20 cellular contexts compared by ENCODE assay signal in genomic region chr4:94927696-94928095, GRCh38.
"Had no signal": no experiment of that assay in that cellular context is flagged by ENCODE, and none has a peak within 500 bp of the region (broad histone marks: within the 10 kb centered on the region; RNA-seq: fewer than 3 reads in every experiment).

No MANE protein-coding gene starts in this region.

- H3K4me1 ChIP-seq: thyroid gland had no signal

- H3K27ac Mint-ChIP-seq: activated CD8-positive, alpha-beta T cell treated with anti-CD3 and anti-CD28 coated beads for 36 hours; activated naive CD8-positive, alpha-beta T cell treated with anti-CD3 and anti-CD28 coated beads for 36 hours; activated T-helper 17 cell treated with anti-CD3 and anti-CD28 coated beads, Interleukin-2, amount 50 U/mL, for 72 hours; immature natural killer cell; naive thymus-derived CD4-positive, alpha-beta T cell; T-helper 2 cell treated with Interferon-gamma antibody and Interleukin-4, amounts not matched to agents 5 μg/mL and 100 μg/mL, for 36 hours had no signal

- H3K27ac ChIP-seq: thyroid gland had no signal

- H3K4me3 ChIP-seq: thyroid gland had no signal

- H3K4me1 Mint-ChIP-seq: activated naive CD8-positive, alpha-beta T cell treated with anti-CD3 and anti-CD28 coated beads for 36 hours; activated T-helper 17 cell treated with anti-CD3 and anti-CD28 coated beads, Interleukin-2, amount 50 U/mL, for 72 hours; central memory CD8-positive, alpha-beta T cell; immature natural killer cell; naive thymus-derived CD4-positive, alpha-beta T cell had no signal

- H3K36me3 Mint-ChIP-seq: activated naive CD8-positive, alpha-beta T cell treated with anti-CD3 and anti-CD28 coated beads for 36 hours; immature natural killer cell; naive thymus-derived CD4-positive, alpha-beta T cell had no signal

- H3K27me3 Mint-ChIP-seq: activated CD8-positive, alpha-beta T cell treated with anti-CD3 and anti-CD28 coated beads for 36 hours; activated naive CD8-positive, alpha-beta T cell treated with anti-CD3 and anti-CD28 coated beads for 36 hours; activated T-helper 17 cell treated with anti-CD3 and anti-CD28 coated beads, Interleukin-2, amount 50 U/mL, for 72 hours; central memory CD8-positive, alpha-beta T cell had no signal

- H3K9me3 Mint-ChIP-seq: activated CD8-positive, alpha-beta T cell treated with anti-CD3 and anti-CD28 coated beads for 36 hours; activated naive CD8-positive, alpha-beta T cell treated with anti-CD3 and anti-CD28 coated beads for 36 hours; activated T-helper 17 cell treated with anti-CD3 and anti-CD28 coated beads, Interleukin-2, amount 50 U/mL, for 72 hours; naive thymus-derived CD4-positive, alpha-beta T cell; T-helper 2 cell treated with Interferon-gamma antibody and Interleukin-4, amounts not matched to agents 5 μg/mL and 100 μg/mL, for 36 hours had no signal

- H3K4me3 Mint-ChIP-seq: activated CD8-positive, alpha-beta T cell treated with anti-CD3 and anti-CD28 coated beads for 36 hours; activated naive CD8-positive, alpha-beta T cell treated with anti-CD3 and anti-CD28 coated beads for 36 hours; activated T-helper 17 cell treated with anti-CD3 and anti-CD28 coated beads, Interleukin-2, amount 50 U/mL, for 72 hours; central memory CD8-positive, alpha-beta T cell; immature natural killer cell; naive thymus-derived CD4-positive, alpha-beta T cell; T-helper 2 cell treated with Interferon-gamma antibody and Interleukin-4, amounts not matched to agents 5 μg/mL and 100 μg/mL, for 36 hours had no signal

- DNase-seq: activated CD4-positive, alpha-beta T cell treated with anti-CD3 and anti-CD28 coated beads for 48 hours; activated CD4-positive, CD25-positive, alpha-beta regulatory T cell; activated CD8-positive, alpha-beta T cell treated with anti-CD3 and anti-CD28 coated beads for 36 hours; activated naive CD4-positive, alpha-beta T cell; activated naive CD8-positive, alpha-beta T cell treated with anti-CD3 and anti-CD28 coated beads for 36 hours; activated T-cell treated with anti-CD3 and anti-CD28 coated beads, Interleukin-2, amount 50 U/mL, for 1 hour; amygdala; cortex of kidney; immature natural killer cell; kidney glomerular epithelial cell; left ventricle myocardium superior; naive thymus-derived CD4-positive, alpha-beta T cell; stimulated activated CD4-positive, alpha-beta T cell treated with anti-CD3 and anti-CD28 coated beads, Interleukin-1b, Interleukin-23, amount 100 ng/mL, for 48 hours; stimulated activated CD8-positive, alpha-beta memory T cell treated with anti-CD3 and anti-CD28 coated beads, Interleukin-4, amount 100 ng/mL, for 48 hours; stimulated activated naive CD4-positive, alpha-beta T cell; thyroid gland had no signal

- H3K36me3 ChIP-seq: thyroid gland had no signal

- H3K9me3 ChIP-seq: thyroid gland had no signal

- ATAC-seq: activated CD8-positive, alpha-beta T cell treated with anti-CD3 and anti-CD28 coated beads for 36 hours; activated T-helper 17 cell treated with anti-CD3 and anti-CD28 coated beads, Interleukin-2, amount 50 U/mL, for 72 hours; esophagus mucosa; left ventricle myocardium superior; naive thymus-derived CD4-positive, alpha-beta T cell had no signal

- H3K27me3 ChIP-seq: thyroid gland had no signal
